Comparison of ENCODE assay signal across 20 cellular contexts in genomic region chr20:31630187-31630790, GRCh38. TPM values are rescaled to one million over a fixed set of nuclear protein-coding genes. Genes with fewer than 3 reads are reported as not detected.
A peak's percentile ranks its signal among the peaks of the same experiment; 100 is the strongest.
DNase-seq lines count a peak whose midpoint lies in the region; ATAC-seq, FAIRE-seq and TF ChIP-seq lines count a peak whose summit lies in the region.
"Had no signal": no experiment of that assay in that cellular context is flagged by ENCODE, and none has a peak within 500 bp of the region (broad histone marks: within the 10 kb centered on the region; RNA-seq: fewer than 3 reads in every experiment).

No MANE protein-coding gene starts in this region.

- H3K36me3 ChIP-seq in pancreas = no peaks in the 10 kb centered on the region
- H3K36me3 ChIP-seq: sigmoid colon, vagina had no signal

- H3K36me3 Mint-ChIP-seq in activated CD4-positive, alpha-beta T cell treated with anti-CD3 and anti-CD28 coated beads for 36 hours (ENCODE audit: low read depth) = no peaks in the 10 kb centered on the region
- H3K36me3 Mint-ChIP-seq: CD4-positive, alpha-beta memory T cell; immature natural killer cell had no signal

- H3K4me3 Mint-ChIP-seq in activated CD4-positive, alpha-beta T cell treated with anti-CD3 and anti-CD28 coated beads for 36 hours = no peak overlapping the region
- H3K4me3 Mint-ChIP-seq: CD4-positive, alpha-beta memory T cell; effector memory CD8-positive, alpha-beta T cell; immature natural killer cell had no signal

- H3K9me3 Mint-ChIP-seq in activated CD4-positive, alpha-beta T cell treated with anti-CD3 and anti-CD28 coated beads for 36 hours (ENCODE audit: low read depth) = no peaks in the 10 kb centered on the region
- H3K9me3 Mint-ChIP-seq: effector memory CD8-positive, alpha-beta T cell; immature natural killer cell had no signal

- peak; percentile 49 for ATAC-seq in activated CD4-positive, alpha-beta T cell treated with anti-CD3 and anti-CD28 coated beads for 36 hours
- ATAC-seq in pancreas = peak; percentile 62 to 83 (median 70)
- ATAC-seq: effector memory CD8-positive, alpha-beta T cell had no signal

- H3K4me1 Mint-ChIP-seq in activated CD4-positive, alpha-beta T cell treated with anti-CD3 and anti-CD28 coated beads for 36 hours = no peaks in the 10 kb centered on the region
- H3K4me1 Mint-ChIP-seq: CD4-positive, alpha-beta memory T cell had no signal

- POLR2A ChIA-PET in activated CD4-positive, alpha-beta T cell treated with anti-CD3 and anti-CD28 coated beads for 36 hours (lab: Charles Lee) = no interaction called here

- WGBS in pancreas, 2 donors = 48 to 57% methylated on average over 2 of the region's 2 CpGs

- FAIRE-seq in pancreas (lab: Jason Lieb, UNC) = no peak
- FAIRE-seq: bronchial epithelial cell had no signal

- intact Hi-C loops in activated CD4-positive, alpha-beta T cell treated with anti-CD3 and anti-CD28 coated beads for 36 hours (cut with DNase I, micrococcal nuclease) = no loop called here
- intact Hi-C loops in pancreas (cut with DNase I) = no loop called here

- no peak overlapping the region for H3K27ac Mint-ChIP-seq in activated CD4-positive, alpha-beta T cell treated with anti-CD3 and anti-CD28 coated beads for 36 hours
- H3K27ac Mint-ChIP-seq: immature natural killer cell had no signal

- no peak for TF ChIP-seq CTCF in pancreas (IDR thresholded peaks at IDR 0.05)

- no peak for DNase-seq in activated CD4-positive, alpha-beta T cell treated with anti-CD3 and anti-CD28 coated beads for 36 hours
- DNase-seq in activated CD4-positive, alpha-beta T cell treated with anti-CD3 and anti-CD28 coated beads, Interleukin-2, amount 50 U/mL, for 1 hour = no peak
- DNase-seq in NCI-H1694 (lab: John Stamatoyannopoulos, UW) (peak; percentile 92), amniotic epithelial cell (ENCODE audit: low read depth) (peak; percentile 11), pancreas (peak in 4 of 6 donors; percentile 40 to 65 (median 57)), H4 (ENCODE audit: low spot score) (no peak)
- DNase-seq in activated T-cell treated with anti-CD3 and anti-CD28 coated beads, Interleukin-2, amount 50 U/mL, for 1 hour = no peak
- DNase-seq in stimulated activated CD4-positive, alpha-beta T cell treated with anti-CD3 and anti-CD28 coated beads, Interleukin-2, amount 100 ng/mL, for 24 hours = no peak
- DNase-seq: activated CD8-positive, alpha-beta memory T cell treated with anti-CD3 and anti-CD28 coated beads for 24 hours; CD4-positive, alpha-beta memory T cell; effector memory CD8-positive, alpha-beta T cell; foreskin melanocyte; immature natural killer cell; NCI-H1048; SHP77 treated with DMSO at 0.1 percent for 48 hours; sigmoid colon; stimulated activated CD4-positive, alpha-beta T cell treated with anti-CD3 and anti-CD28 coated beads, Interleukin-4, amount 100 ng/mL, for 4 hours had no signal

- no peaks in the 10 kb centered on the region for H3K27me3 ChIP-seq in pancreas
- H3K27me3 ChIP-seq: sigmoid colon, vagina had no signal

- no peak overlapping the region for H3K27ac ChIP-seq in pancreas
- H3K27ac ChIP-seq: sigmoid colon, vagina had no signal

- no peaks in the 10 kb centered on the region for H3K9me3 ChIP-seq in pancreas
- H3K9me3 ChIP-seq: sigmoid colon, vagina had no signal

- H3K4me3 ChIP-seq in pancreas = no peak overlapping the region
- H3K4me3 ChIP-seq: sigmoid colon, vagina had no signal

- CTCF ChIA-PET in activated CD4-positive, alpha-beta T cell treated with anti-CD3 and anti-CD28 coated beads for 36 hours (lab: Charles Lee) = interaction anchor here (0.5 to 1.0 kb wide), 4 partner anchors 28 to 401 kb away, joined by 3 to 5 read pairs (median 4); no protein-coding TSS in a partner anchor

- no peaks in the 10 kb centered on the region for H3K27me3 Mint-ChIP-seq in activated CD4-positive, alpha-beta T cell treated with anti-CD3 and anti-CD28 coated beads for 36 hours
- H3K27me3 Mint-ChIP-seq: CD4-positive, alpha-beta memory T cell; effector memory CD8-positive, alpha-beta T cell had no signal

- no peaks in the 10 kb centered on the region for H3K4me1 ChIP-seq in pancreas
- H3K4me1 ChIP-seq: sigmoid colon, vagina had no signal

RNA-seq across cellular contexts. Expression of gene COX4I2, which starts 7.4 kb away (rescaled TPM):
- not detected for total RNA-seq in activated CD4-positive, alpha-beta T cell treated with anti-CD3 and anti-CD28 coated beads for 36 hours
- total RNA-seq in pancreas = under 1 TPM in 5 of 6 donors, not detected in 1; 0.28 to 0.94 (median 0.60) TPM
- 1 to 10 TPM; 3.7 to 7.8 TPM for polyA plus RNA-seq in pancreas
- total RNA-seq in H4 (2014; rRNA removed; shearing (Covaris generic)) = not detected in 2 replicates
- total RNA-seq: A673; bronchial epithelial cell; CD4-positive, alpha-beta memory T cell had no signal
- polyA plus RNA-seq: CD4-positive, alpha-beta memory T cell; immature natural killer cell had no signal

RNA-seq across cellular contexts. Expression of gene ID1, which starts 25.2 kb away (rescaled TPM):
- 1 to 10 TPM; 2.2 to 3.5 TPM for total RNA-seq in activated CD4-positive, alpha-beta T cell treated with anti-CD3 and anti-CD28 coated beads for 36 hours
- 10 to 100 TPM in 5 of 6 donors, 1 to 10 TPM in 1; 9.5 to 39.3 (median 17.4) TPM for total RNA-seq in pancreas
- 10 to 100 TPM; 50.9 to 64.7 TPM for polyA plus RNA-seq in pancreas
- 410 and 489 TPM in 2 replicates for total RNA-seq in H4 (2014; rRNA removed; shearing (Covaris generic))

Comparison
In these comparisons a context has a peak if more than half of its experiments do, and no peak if none do; other contexts are left out.
1. DNase-seq: peak in NCI-H1694 (single experiment), amniotic epithelial cell (single experiment) and pancreas (4 of 6); none in activated CD4-positive, alpha-beta T cell treated with anti-CD3 and anti-CD28 coated beads for 36 hours (single experiment), activated CD4-positive, alpha-beta T cell treated with anti-CD3 and anti-CD28 coated beads, Interleukin-2, amount 50 U/mL, for 1 hour (single experiment), activated T-cell treated with anti-CD3 and anti-CD28 coated beads, Interleukin-2, amount 50 U/mL, for 1 hour (single experiment), stimulated activated CD4-positive, alpha-beta T cell treated with anti-CD3 and anti-CD28 coated beads, Interleukin-2, amount 100 ng/mL, for 24 hours (0 of 2) and H4 (single experiment).
2. RNA of gene ID1, which starts 25.2 kb away (total RNA-seq): 410 to 489 TPM in H4; 9.5 to 39.3 TPM in pancreas and 2.2 to 3.5 TPM in activated CD4-positive, alpha-beta T cell treated with anti-CD3 and anti-CD28 coated beads for 36 hours; every median in the first group is over 10 times any median in the second.